Comparison of ENCODE assay signal across 24 cellular contexts in the genomic region with DNA sequence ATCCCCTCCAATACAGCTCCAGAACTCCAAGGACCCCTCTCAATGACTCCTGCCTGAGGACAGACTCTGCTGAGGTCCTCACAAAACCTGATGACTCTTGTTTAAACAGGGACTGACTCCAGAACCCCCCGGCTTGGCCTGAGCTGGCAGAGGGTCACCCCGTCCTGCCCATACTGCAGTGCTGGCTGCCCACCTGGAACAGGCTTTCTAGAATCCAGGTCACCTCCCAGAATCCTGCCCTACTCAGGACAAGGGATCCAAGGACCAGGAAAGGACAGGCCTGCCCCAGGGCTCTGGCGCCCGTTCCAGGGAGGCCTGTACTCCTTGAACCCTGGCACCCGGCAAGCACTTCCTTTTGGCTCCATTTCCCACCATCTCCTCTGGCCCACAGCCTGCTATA. TPM values are rescaled to one million over a fixed set of nuclear protein-coding genes. Genes with fewer than 3 reads are reported as not detected.
"Had no signal": no experiment of that assay in that cellular context is flagged by ENCODE, and none has a peak within 500 bp of the region (broad histone marks: within the 10 kb centered on the region; RNA-seq: fewer than 3 reads in every experiment).

No MANE protein-coding gene starts in this region.

- H3K4me3 Mint-ChIP-seq: activated B cell treated with CpG ODN at 0.5 μM for 24 hours; activated CD8-positive, alpha-beta memory T cell treated with anti-CD3 and anti-CD28 coated beads, Interleukin-2, amount 10 ng/mL, durations not matched to agents 7 days and 5 days; activated CD8-positive, alpha-beta T cell treated with anti-CD3 and anti-CD28 coated beads, Interleukin-2, amount 10 ng/mL, durations not matched to agents 7 days and 5 days; central memory CD8-positive, alpha-beta T cell; effector memory CD8-positive, alpha-beta T cell; nephron; stimulated activated naive CD8-positive, alpha-beta T cell treated with anti-CD3 and anti-CD28 coated beads, Interleukin-15, Interleukin-2, amounts not matched to agents 100 ng/mL and 50 ng/mL, for 24 hours; T-helper 2 cell treated with Interferon-gamma antibody and Interleukin-4, amounts not matched to agents 5 μg/mL and 100 μg/mL, for 36 hours had no signal

- H3K27me3 ChIP-seq: breast epithelium, heart left ventricle, neutrophil, right lobe of liver, upper lobe of left lung had no signal

- DNase-seq: activated B cell treated with CpG ODN at 0.5 μM for 24 hours; activated CD4-positive, alpha-beta T cell treated with anti-CD3 and anti-CD28 coated beads, Interleukin-2, amount 50 U/mL, for 1 hour; activated CD8-positive, alpha-beta memory T cell treated with anti-CD3 and anti-CD28 coated beads, Interleukin-2, amount 10 ng/mL, durations not matched to agents 7 days and 5 days; activated CD8-positive, alpha-beta T cell treated with anti-CD3 and anti-CD28 coated beads, Interleukin-2, amount 10 ng/mL, durations not matched to agents 7 days and 5 days; activated gamma-delta T cell treated with Interleukin-2 at 50 U/mL for 16 hours; effector memory CD8-positive, alpha-beta T cell; foreskin fibroblast; kidney glomerular epithelial cell; mesenchymal stem cell; stimulated activated CD4-positive, alpha-beta T cell treated with anti-CD3 and anti-CD28 coated beads, Interleukin-12 subunit alpha, Interleukin-12 subunit beta, amount 100 ng/mL, for 4 hours; stimulated activated CD4-positive, alpha-beta T cell treated with anti-CD3 and anti-CD28 coated beads, Interleukin-4, amount 100 ng/mL, for 1 hour had no signal

- H3K27ac ChIP-seq: breast epithelium, coronary artery, heart left ventricle, lower lobe of right lung, neutrophil, right lobe of liver, upper lobe of left lung had no signal

- H3K4me1 Mint-ChIP-seq: activated B cell treated with CpG ODN at 0.5 μM for 24 hours; activated CD8-positive, alpha-beta memory T cell treated with anti-CD3 and anti-CD28 coated beads, Interleukin-2, amount 10 ng/mL, durations not matched to agents 7 days and 5 days had no signal

- H3K27me3 Mint-ChIP-seq: activated B cell treated with CpG ODN at 0.5 μM for 24 hours; activated CD8-positive, alpha-beta memory T cell treated with anti-CD3 and anti-CD28 coated beads, Interleukin-2, amount 10 ng/mL, durations not matched to agents 7 days and 5 days; central memory CD8-positive, alpha-beta T cell; effector memory CD8-positive, alpha-beta T cell; stimulated activated naive CD8-positive, alpha-beta T cell treated with anti-CD3 and anti-CD28 coated beads, Interleukin-15, Interleukin-2, amounts not matched to agents 100 ng/mL and 50 ng/mL, for 24 hours had no signal

- H3K27ac Mint-ChIP-seq: activated B cell treated with CpG ODN at 0.5 μM for 24 hours; activated CD8-positive, alpha-beta memory T cell treated with anti-CD3 and anti-CD28 coated beads, Interleukin-2, amount 10 ng/mL, durations not matched to agents 7 days and 5 days; activated CD8-positive, alpha-beta T cell treated with anti-CD3 and anti-CD28 coated beads, Interleukin-2, amount 10 ng/mL, durations not matched to agents 7 days and 5 days; nephron; stimulated activated naive CD8-positive, alpha-beta T cell treated with anti-CD3 and anti-CD28 coated beads, Interleukin-15, Interleukin-2, amounts not matched to agents 100 ng/mL and 50 ng/mL, for 24 hours; T-helper 2 cell treated with Interferon-gamma antibody and Interleukin-4, amounts not matched to agents 5 μg/mL and 100 μg/mL, for 36 hours had no signal

- H3K4me3 ChIP-seq: breast epithelium, coronary artery, heart left ventricle, lower lobe of right lung, right lobe of liver, upper lobe of left lung had no signal

- ATAC-seq: activated CD8-positive, alpha-beta memory T cell treated with anti-CD3 and anti-CD28 coated beads, Interleukin-2, amount 10 ng/mL, durations not matched to agents 7 days and 5 days; activated CD8-positive, alpha-beta T cell treated with anti-CD3 and anti-CD28 coated beads, Interleukin-2, amount 10 ng/mL, durations not matched to agents 7 days and 5 days; activated naive CD4-positive, alpha-beta T cell treated with anti-CD3 and anti-CD28 coated beads, Interleukin-2, amount 50 U/mL, for 72 hours; effector memory CD8-positive, alpha-beta T cell; heart left ventricle; lower lobe of right lung had no signal

- H3K4me1 ChIP-seq: breast epithelium, lower lobe of right lung, right lobe of liver had no signal

- H3K9me3 ChIP-seq: neutrophil had no signal

RNA-seq across cellular contexts. Expression of gene CEL, which starts 37.1 kb away (rescaled TPM):
- total RNA-seq: skeletal muscle tissue had no signal
